ENCODE assay signal across 1 cellular context in genomic region chr16:30536391-30537024, GRCh38.
TF ChIP-seq lines count a peak whose summit lies in the region.

No MANE protein-coding gene starts in this region.

TF ChIP-seq in K562, 482 proteins besides CTCF, POLR2A, EP300 and RAD21:
- peak in 1 of 2 experiments; percentile 94; a peak in 2 of 4 replicates for TF ChIP-seq MLLT1 (IDR thresholded peaks at IDR 0.05)
- TF ChIP-seq THRAP3 (IDR thresholded peaks at IDR 0.05; ENCODE audit: borderline replicate concordance) = peak; percentile 54; the same call in 1 of the 2 replicates
- 0 out of 2 replicates have a peak, but pooled peaks have one; percentile 6 for TF ChIP-seq FOSL1 (tag; conservative IDR thresholded peaks at IDR 0.05)
- peak; percentile 92 for TF ChIP-seq ZBTB33 (CRISPR knock-in tag; IDR thresholded peaks at IDR 0.05)
